Comparison of ENCODE assay signal across 8 cellular contexts in genomic region chr3:182792901-182793662, GRCh38. TPM values are rescaled to one million over a fixed set of nuclear protein-coding genes. Genes with fewer than 3 reads are reported as not detected.
DNase-seq lines count a peak whose midpoint lies in the region; ATAC-seq, FAIRE-seq and TF ChIP-seq lines count a peak whose summit lies in the region.

Gene ATP11B (plus strand): TSS chr3:182793504. CDS start chr3:182793760, 256 bp downstream.

- H3K4me3 ChIP-seq in kidney (ENCODE audit: low read length in 2 of 2) = peak within 1 kb of the TSS; percentile 94 to 98

- FAIRE-seq in kidney (lab: Jason Lieb, UNC) = no peak

- peak within 1 kb of the TSS; percentile 88 to 93 for H3K27ac ChIP-seq in kidney (ENCODE audit: low read depth in 2 of 2, low read length in 2 of 2)

- no peak for TF ChIP-seq CTCF in kidney (IDR thresholded peaks at IDR 0.05; ENCODE audit: borderline replicate concordance, extremely low read depth, insufficient read depth)

- peak; percentile 93 for DNase-seq in AG08395 (ENCODE audit: low spot score)
- peak; percentile 39 for DNase-seq in NCI-H226
- peak; percentile 75 for DNase-seq in cerebellar cortex (ENCODE audit: low spot score)
- DNase-seq in kidney = peak; percentile 90
- peak; percentile 65 to 72 for DNase-seq in stimulated activated CD4-positive, alpha-beta T cell treated with anti-CD3 and anti-CD28 coated beads, Interleukin-15, amount 100 ng/mL, for 1 hour (ENCODE audit: low read depth in 1 of 2, low spot score in 1 of 2)

- H3K4me1 ChIP-seq in kidney (ENCODE audit: control insufficient read depth in 1 of 2, insufficient read depth in 1 of 2, low read depth in 1 of 2, low read length in 2 of 2) = peaks cover 0 to 2% of the 10 kb centered on the region in 2 donors

- peak within 1 kb of the TSS; percentile 92 to 95 for H3K9ac ChIP-seq in kidney (ENCODE audit: low read length in 2 of 2)

- H3K9me3 ChIP-seq in kidney (ENCODE audit: control insufficient read depth in 1 of 2, low read length in 2 of 2) = no peaks in the 10 kb centered on the region

- no peaks in the 10 kb centered on the region for H3K36me3 ChIP-seq in kidney (ENCODE audit: control insufficient read depth in 1 of 2, insufficient read depth in 2 of 2, low read length in 2 of 2)

- intact Hi-C loops in kidney (cut with DNase I) = no loop called here

- ATAC-seq in GM18868 (IDR thresholded peaks at IDR 0.05; ENCODE audit: unreplicated experiment) = peak; percentile 72
- ATAC-seq in HG03095 (IDR thresholded peaks at IDR 0.05; ENCODE audit: unreplicated experiment) = peak; percentile 61
- peak; percentile 70 to 72 for ATAC-seq in activated CD4-positive, CD25-positive, alpha-beta regulatory T cell treated with anti-CD3 and anti-CD28 coated beads, Interleukin-2, amount 50 U/mL, for 24 hours

RNA-seq across cellular contexts. Expression of gene ATP11B, which starts in this region (rescaled TPM):
- 65.0 TPM for total RNA-seq in kidney
- polyA plus RNA-seq in kidney (ENCODE audit: insufficient read depth, low read depth, low replicate concordance) = 8.0 TPM

Comparison
In these comparisons a context has a peak if more than half of its experiments do, and no peak if none do; other contexts are left out.
1. Peak in every context shown above with its lines: DNase-seq, ATAC-seq, H3K4me3 ChIP-seq and H3K27ac ChIP-seq.
2. DNase-seq: peak in every context shown above with its lines; median percentile 93 in AG08395; 90 in kidney; 75 in cerebellar cortex; 68 in stimulated activated CD4-positive, alpha-beta T cell treated with anti-CD3 and anti-CD28 coated beads, Interleukin-15, amount 100 ng/mL, for 1 hour; 39 in NCI-H226.